Comparison of ENCODE assay signal across 10 cellular contexts in genomic region chr5:10556331-10556807, GRCh38. TPM values are rescaled to one million over a fixed set of nuclear protein-coding genes. Genes with fewer than 3 reads are reported as not detected.
A peak's percentile ranks its signal among the peaks of the same experiment; 100 is the strongest.
DNase-seq lines count a peak whose midpoint lies in the region; ATAC-seq and TF ChIP-seq lines count a peak whose summit lies in the region.
"Had no signal": no experiment of that assay in that cellular context is flagged by ENCODE, and none has a peak within 500 bp of the region (broad histone marks: within the 10 kb centered on the region; RNA-seq: fewer than 3 reads in every experiment).

No MANE protein-coding gene starts in this region.

- H3K79me2 ChIP-seq in PC-3 (ENCODE audit: low read length) = no peaks in the 10 kb centered on the region

- TF ChIP-seq CTCF in PC-3 (conservative IDR thresholded peaks at IDR 0.05; ENCODE audit: low read depth, low read length) (no peak), sigmoid colon (IDR thresholded peaks at IDR 0.05) (no peak), stomach (IDR thresholded peaks at IDR 0.05) (no peak)

- peak; percentile 60 for DNase-seq in GM03348 (ENCODE audit: low spot score)
- DNase-seq in PC-3 = peak; percentile 98
- peak; percentile 34 for DNase-seq in sigmoid colon
- no peak for DNase-seq in stimulated activated CD4-positive, alpha-beta T cell treated with anti-CD3 and anti-CD28 coated beads, Interleukin-4, amount 100 ng/mL, for 1 hour
- no peak for DNase-seq in stomach
- DNase-seq: immature natural killer cell, NCI-H524 treated with DMSO at 0.1 percent for 48 hours had no signal

- no peak for TF ChIP-seq POLR2A in sigmoid colon (IDR thresholded peaks at IDR 0.05)
- TF ChIP-seq POLR2A in stomach (IDR thresholded peaks at IDR 0.05) = no peak

- no peak for TF ChIP-seq EP300 in sigmoid colon (IDR thresholded peaks at IDR 0.05)
- TF ChIP-seq EP300 in stomach (IDR thresholded peaks at IDR 0.05) = no peak

- POLR2A ChIA-PET in PC-3 (lab: Charles Lee; ENCODE audit: unreplicated experiment) = interaction anchor here (0.6 to 0.9 kb wide), 4 partner anchors 71 to 455 kb away, joined by 3 to 7 read pairs (median 4); no protein-coding TSS in a partner anchor

- WGBS in esophagus, 2 donors = 38 to 48% methylated on average over 3 of the region's 3 CpGs
- 69 to 72% methylated on average over 3 of the region's 3 CpGs for WGBS in sigmoid colon, 2 donors
- whole genome bisulfite sequencing in stomach, 5 donors = 36 to 70% (median 63%) methylated on average over 3 of the region's 3 CpGs

- no peak overlapping the region for H2AFZ ChIP-seq in PC-3 (ENCODE audit: low read length)

- H3K4me3 ChIP-seq in PC-3 (ENCODE audit: low read length) = no peak overlapping the region; the same call in 1 of the 2 replicates
- H3K4me3 ChIP-seq in esophagus (ENCODE audit: low read depth in 1 of 2, low read length in 2 of 2) = no peak overlapping the region
- H3K4me3 ChIP-seq in sigmoid colon = no peak overlapping the region
- no peak overlapping the region for H3K4me3 ChIP-seq in stomach

- peak; percentile 53 for ATAC-seq in PC-3
- ATAC-seq in HG03045 (IDR thresholded peaks at IDR 0.05; ENCODE audit: unreplicated experiment) = no peak
- no peak for ATAC-seq in HG03520 (IDR thresholded peaks at IDR 0.05; ENCODE audit: unreplicated experiment)

- no peaks in the 10 kb centered on the region for H3K9me2 ChIP-seq in PC-3 (replicated peaks; ENCODE audit: low read length)

- H3K9me3 ChIP-seq in PC-3 (ENCODE audit: low read length) (no peaks in the 10 kb centered on the region), esophagus (ENCODE audit: control insufficient read depth in 2 of 2, insufficient read depth in 1 of 2, low read depth in 1 of 2, low read length in 1 of 2) (no peaks in the 10 kb centered on the region), sigmoid colon (no peaks in the 10 kb centered on the region), stomach (no peaks in the 10 kb centered on the region)

- peak overlapping the region; percentile 81 for H3K4me2 ChIP-seq in PC-3 (ENCODE audit: low read length)

- H3K27ac ChIP-seq in PC-3 (ENCODE audit: low read length) (peak overlapping the region; percentile 90), esophagus (ENCODE audit: low read depth in 2 of 2, low read length in 1 of 2) (peak overlapping the region; percentile 32 to 76), sigmoid colon (no peak overlapping the region), stomach (no peak overlapping the region)

- H3F3A ChIP-seq in PC-3 (ENCODE audit: low read length, unreplicated experiment) = peaks cover 4% of the 10 kb centered on the region

- peaks cover 66% of the 10 kb centered on the region for H3K4me1 ChIP-seq in PC-3 (ENCODE audit: insufficient read depth, low read length)
- peaks cover 0 to 10% of the 10 kb centered on the region in 2 donors for H3K4me1 ChIP-seq in esophagus (ENCODE audit: control insufficient read depth in 2 of 2, insufficient read depth in 2 of 2, low read length in 1 of 2)
- H3K4me1 ChIP-seq in sigmoid colon = peaks cover 0 to 4% (median 0%) of the 10 kb centered on the region in 4 donors
- H3K4me1 ChIP-seq in stomach = peaks cover 0 to 16% (median 1%) of the 10 kb centered on the region in 4 donors

- H3K9ac ChIP-seq in PC-3 (ENCODE audit: low read length) = peak overlapping the region; percentile 73

- H3K27me3 ChIP-seq in PC-3 (ENCODE audit: low read length) (no peaks in the 10 kb centered on the region), esophagus (ENCODE audit: control insufficient read depth in 1 of 2, insufficient read depth in 2 of 2, low read length in 2 of 2) (no peaks in the 10 kb centered on the region), sigmoid colon (peaks cover 0 to 49% (median 3%) of the 10 kb centered on the region in 3 donors), stomach (peaks cover 0 to 21% (median 0%) of the 10 kb centered on the region in 3 donors)

- intact Hi-C loops in PC-3 (cut with micrococcal nuclease) = loop anchor here (5.0 kb wide), 1 partner anchor 71 kb away; no protein-coding TSS in a partner anchor
- intact Hi-C loops in sigmoid colon (cut with DNase I) = no loop called here
- intact Hi-C loops in stomach (cut with DNase I; ENCODE audit: low total_unique reads) = no loop called here

- BruUV-seq in PC-3 (replicated peaks; lab: Mats Ljungman, UMichigan) = no TSS peak

- CTCF ChIA-PET in PC-3 (lab: Charles Lee) = no interaction called here

- no peaks in the 10 kb centered on the region for H4K20me1 ChIP-seq in PC-3 (ENCODE audit: low read length)

- H3K36me3 ChIP-seq in PC-3 (ENCODE audit: low read depth, low read length) (no peaks in the 10 kb centered on the region), esophagus (ENCODE audit: control insufficient read depth in 2 of 2, insufficient read depth in 2 of 2, low read length in 1 of 2) (no peaks in the 10 kb centered on the region), sigmoid colon (no peaks in the 10 kb centered on the region), stomach (no peaks in the 10 kb centered on the region)

RNA-seq across cellular contexts. Expression of gene ANKRD33B, which starts 7.5 kb away (rescaled TPM):
- total RNA-seq in PC-3 (2014; rRNA removed) = 13.2 and 14.9 TPM in 2 replicates
- 1 to 10 TPM in 1 of 2 donors, under 1 TPM in 1; 0.55 to 1.3 TPM for polyA plus RNA-seq in esophagus
- total RNA-seq in sigmoid colon = 1 to 10 TPM; 2.7 to 4.6 (median 3.6) TPM
- polyA plus RNA-seq in sigmoid colon = 1 to 10 TPM in 2 of 3 donors, under 1 TPM in 1; 0.23 to 2.1 (median 1.2) TPM
- 1 to 10 TPM in 4 of 5 donors, under 1 TPM in 1; 0.45 to 6.4 (median 2.8) TPM for total RNA-seq in stomach
- polyA plus RNA-seq in stomach = 1 to 10 TPM in 1 of 3 donors, under 1 TPM in 2; 0.50 to 2.1 (median 0.58) TPM

Comparison
In these comparisons a context has a peak if more than half of its experiments do, and no peak if none do; other contexts are left out.
1. DNase-seq: peak in GM03348 (single experiment), PC-3 (single experiment) and sigmoid colon (single experiment); none in stimulated activated CD4-positive, alpha-beta T cell treated with anti-CD3 and anti-CD28 coated beads, Interleukin-4, amount 100 ng/mL, for 1 hour (single experiment) and stomach (single experiment).
2. H3K27ac ChIP-seq: peak in PC-3 (single experiment) and esophagus (2 of 2); none in sigmoid colon (0 of 4) and stomach (0 of 5).